ENCODE assay signal across 1 cellular context in the genomic region with DNA sequence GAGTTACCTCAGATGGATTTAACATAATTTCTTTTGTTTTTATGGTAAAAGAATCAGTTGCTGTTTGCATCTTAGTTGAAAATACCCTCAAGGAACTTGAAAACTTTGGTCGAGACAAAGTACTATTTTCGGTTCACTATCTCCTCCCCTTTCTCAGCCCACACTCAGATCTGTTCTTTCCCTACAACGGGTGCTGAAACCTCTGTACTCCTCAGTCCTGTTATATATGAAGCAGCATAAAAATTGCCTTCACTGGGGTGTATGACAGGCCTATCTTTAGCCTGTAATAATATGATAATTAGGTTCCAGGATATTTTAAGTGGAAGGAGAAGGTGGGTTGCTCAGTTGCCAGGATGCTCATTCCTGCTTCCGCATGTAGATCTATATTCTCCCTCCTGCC.
TF ChIP-seq lines count a peak whose summit lies in the region.

No MANE protein-coding gene starts in this region.

TF ChIP-seq in GM12878, 131 proteins besides CTCF, POLR2A, EP300 and RAD21 (continued from another document):
- TF ChIP-seq MEF2B (IDR thresholded peaks at IDR 0.05; ENCODE audit: partially characterized antibody, poor library complexity, severe bottlenecking): peak; percentile 14
- TF ChIP-seq SUZ12 (IDR thresholded peaks at IDR 0.05; ENCODE audit: unreplicated experiment): no peak
TF ChIP-seq in GM12878: peak in this region for 5.
